In the genomic region with DNA sequence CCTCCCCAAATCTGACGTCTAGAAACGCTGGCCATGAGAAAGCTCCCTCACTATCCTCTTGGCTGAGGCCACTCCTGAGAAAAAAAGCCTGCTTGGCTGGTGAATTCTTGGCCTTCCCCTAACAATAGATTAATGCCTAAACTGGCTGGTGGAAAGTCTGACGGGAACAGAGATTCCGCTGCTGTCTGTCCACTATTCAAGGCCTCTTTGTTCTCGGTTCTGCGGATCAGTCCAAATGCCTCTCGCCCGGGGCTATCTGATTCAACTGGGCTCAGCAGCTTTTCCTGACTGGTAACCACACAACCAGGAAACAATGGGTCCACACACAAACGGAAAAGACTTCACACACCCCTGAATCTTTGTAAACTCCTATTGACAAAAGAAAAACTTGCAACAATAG, we compare ENCODE assay signal across 14 cellular contexts. TPM values are rescaled to one million over a fixed set of nuclear protein-coding genes. Genes with fewer than 3 reads are reported as not detected.
DNase-seq lines count a peak whose midpoint lies in the region; ATAC-seq and TF ChIP-seq lines count a peak whose summit lies in the region.
"Had no signal": no experiment of that assay in that cellular context is flagged by ENCODE, and none has a peak within 500 bp of the region (broad histone marks: within the 10 kb centered on the region; RNA-seq: fewer than 3 reads in every experiment).

No MANE protein-coding gene starts in this region.

- H3K27me3 Mint-ChIP-seq in stimulated activated naive CD8-positive, alpha-beta T cell treated with anti-CD3 and anti-CD28 coated beads, Interleukin-15, amount 100 ng/mL, for 72 hours: peaks cover 17% of the 10 kb centered on the region
- H3K27me3 Mint-ChIP-seq in activated naive CD8-positive, alpha-beta T cell treated with anti-CD3 and anti-CD28 coated beads, Interleukin-2, amount 50 U/mL, for 24 hours: peaks cover 3% of the 10 kb centered on the region
- H3K27me3 Mint-ChIP-seq: dendritic cell treated with granulocyte-macrophage colony-stimulating factor and Interleukin-4, amounts not matched to agents 40 ng/mL and 50 ng/mL, for 4 days had no signal

- no peak overlapping the region for H3K23ac ChIP-seq in trophoblast cell (ENCODE audit: low read length)

- H3K18ac ChIP-seq in trophoblast cell (ENCODE audit: low read length): no peak overlapping the region

- H3K79me1 ChIP-seq in trophoblast cell (ENCODE audit: low read length): peaks cover 5% of the 10 kb centered on the region

- ATAC-seq in body of pancreas (peak; percentile 70), GM18498 (IDR thresholded peaks at IDR 0.05; ENCODE audit: unreplicated experiment) (no peak)
- no peak for ATAC-seq in stimulated activated naive CD8-positive, alpha-beta T cell treated with anti-CD3 and anti-CD28 coated beads, Interleukin-15, amount 100 ng/mL, for 72 hours
- ATAC-seq in activated naive CD8-positive, alpha-beta T cell treated with anti-CD3 and anti-CD28 coated beads, Interleukin-2, amount 50 U/mL, for 24 hours: no peak
- ATAC-seq: left colon had no signal

- H3K14ac ChIP-seq in trophoblast cell (ENCODE audit: low read length): no peak overlapping the region

- no peak overlapping the region for H3K4ac ChIP-seq in trophoblast cell (ENCODE audit: low read depth, low read length)

- H4K12ac ChIP-seq in trophoblast cell (ENCODE audit: low read depth, low read length): no peak overlapping the region

- intact Hi-C loops in body of pancreas (cut with DNase I) (no loop called here), left ventricle myocardium inferior (cut with micrococcal nuclease) (no loop called here)

- no peaks in the 10 kb centered on the region for H3K9me3 ChIP-seq in BLaER1
- H3K9me3 ChIP-seq in body of pancreas: no peaks in the 10 kb centered on the region
- no peaks in the 10 kb centered on the region for H3K9me3 ChIP-seq in left ventricle myocardium inferior (replicated peaks)
- peaks cover 3% of the 10 kb centered on the region for H3K9me3 ChIP-seq in trophoblast cell (ENCODE audit: insufficient read depth, low read depth, low read length)

- H2BK120ac ChIP-seq in trophoblast cell (ENCODE audit: insufficient read depth, low read length, poor library complexity): no peak overlapping the region

- H3K9ac ChIP-seq in BLaER1 (peak overlapping the region; percentile 80), trophoblast cell (ENCODE audit: low read length) (no peak overlapping the region)
- H3K9ac ChIP-seq: KMS-11 had no signal

- no peak overlapping the region for H2AFZ ChIP-seq in trophoblast cell (ENCODE audit: insufficient read depth, low read length, poor library complexity)

- 43 to 71% methylated on average over 9 of the region's 9 CpGs for WGBS in body of pancreas, 2 donors
- WGBS in trophoblast cell (ENCODE audit: extremely low coverage, insufficient coverage, insufficient read length): no CpG with 5 or more reads among the region's 9 CpGs

- H3K4me2 ChIP-seq in BLaER1 (peak overlapping the region; percentile 100), trophoblast cell (ENCODE audit: low read length) (peak overlapping the region; percentile 21)
- H3K4me2 ChIP-seq: KMS-11 had no signal

- H2BK5ac ChIP-seq in trophoblast cell (ENCODE audit: low read depth, low read length, poor library complexity): no peak overlapping the region

- H3K4me1 Mint-ChIP-seq in stimulated activated naive CD8-positive, alpha-beta T cell treated with anti-CD3 and anti-CD28 coated beads, Interleukin-15, amount 100 ng/mL, for 72 hours: no peaks in the 10 kb centered on the region
- no peaks in the 10 kb centered on the region for H3K4me1 Mint-ChIP-seq in activated naive CD8-positive, alpha-beta T cell treated with anti-CD3 and anti-CD28 coated beads, Interleukin-2, amount 50 U/mL, for 24 hours

- H4K20me1 ChIP-seq in BLaER1: peaks cover 96% of the 10 kb centered on the region

- H3K27ac Mint-ChIP-seq in stimulated activated naive CD8-positive, alpha-beta T cell treated with anti-CD3 and anti-CD28 coated beads, Interleukin-15, amount 100 ng/mL, for 72 hours: no peak overlapping the region
- no peak overlapping the region for H3K27ac Mint-ChIP-seq in activated naive CD8-positive, alpha-beta T cell treated with anti-CD3 and anti-CD28 coated beads, Interleukin-2, amount 50 U/mL, for 24 hours
- H3K27ac Mint-ChIP-seq: activated T-cell treated with anti-CD3 and anti-CD28 coated beads, Interleukin-2, amount 50 U/mL, for 24 hours; dendritic cell treated with granulocyte-macrophage colony-stimulating factor and Interleukin-4, amounts not matched to agents 40 ng/mL and 50 ng/mL, for 4 days had no signal

- H3K9me3 Mint-ChIP-seq in stimulated activated naive CD8-positive, alpha-beta T cell treated with anti-CD3 and anti-CD28 coated beads, Interleukin-15, amount 100 ng/mL, for 72 hours: peaks cover 9 to 11% of the 10 kb centered on the region in 2 donors
- H3K9me3 Mint-ChIP-seq in activated naive CD8-positive, alpha-beta T cell treated with anti-CD3 and anti-CD28 coated beads, Interleukin-2, amount 50 U/mL, for 24 hours: peaks cover 8% of the 10 kb centered on the region
- H3K9me3 Mint-ChIP-seq: activated T-cell treated with anti-CD3 and anti-CD28 coated beads, Interleukin-2, amount 50 U/mL, for 24 hours had no signal

- H3K4me3 ChIP-seq in BLaER1: peak overlapping the region; percentile 18; the same call in 1 of the 2 replicates
- H3K4me3 ChIP-seq in body of pancreas: no peak overlapping the region
- no peak overlapping the region for H3K4me3 ChIP-seq in left ventricle myocardium inferior
- no peak overlapping the region for H3K4me3 ChIP-seq in trophoblast cell (ENCODE audit: low read depth, low read length)

- H3K27me3 ChIP-seq in BLaER1 (no peaks in the 10 kb centered on the region), body of pancreas (no peaks in the 10 kb centered on the region), left ventricle myocardium inferior (ENCODE audit: low read depth) (no peaks in the 10 kb centered on the region), trophoblast cell (ENCODE audit: insufficient read depth, low read length) (no peaks in the 10 kb centered on the region)

- TF ChIP-seq POLR2A in body of pancreas (IDR thresholded peaks at IDR 0.05): no peak

- no peak for TF ChIP-seq CTCF in body of pancreas (IDR thresholded peaks at IDR 0.05)
- no peak for TF ChIP-seq CTCF in left ventricle myocardium inferior (IDR thresholded peaks at IDR 0.05; ENCODE audit: borderline replicate concordance)

- H3K36me3 ChIP-seq in BLaER1: peaks cover 6% of the 10 kb centered on the region; the same call in 1 of the 2 replicates
- H3K36me3 ChIP-seq in body of pancreas (replicated peaks in 1 of 2; ENCODE audit: insufficient read depth in 1 of 2, low read depth in 2 of 2): no peaks in the 10 kb centered on the region
- H3K36me3 ChIP-seq in left ventricle myocardium inferior: no peaks in the 10 kb centered on the region
- peaks cover 0 to 4% of the 10 kb centered on the region in 2 experiments for H3K36me3 ChIP-seq in trophoblast cell (ENCODE audit: control insufficient read depth in 1 of 2, insufficient read depth in 2 of 2, low read length in 2 of 2)

- H4K91ac ChIP-seq in trophoblast cell (ENCODE audit: low read depth, low read length): no peak overlapping the region

- H2AK5ac ChIP-seq in trophoblast cell (ENCODE audit: low read length): no peak overlapping the region

- H3K4me1 ChIP-seq in BLaER1: peaks cover 98% of the 10 kb centered on the region
- peaks cover 5% of the 10 kb centered on the region for H3K4me1 ChIP-seq in body of pancreas
- H3K4me1 ChIP-seq in left ventricle myocardium inferior: peaks cover 81% of the 10 kb centered on the region
- peaks cover 13 to 24% of the 10 kb centered on the region in 2 experiments for H3K4me1 ChIP-seq in trophoblast cell (ENCODE audit: control insufficient read depth in 1 of 2, insufficient read depth in 2 of 2, low read length in 2 of 2)

- H4K8ac ChIP-seq in trophoblast cell (ENCODE audit: low read depth, low read length): no peak overlapping the region

- H3K79me2 ChIP-seq in trophoblast cell (ENCODE audit: control insufficient read depth, insufficient read depth, low read length, poor library complexity): peaks cover 8% of the 10 kb centered on the region

- no peak overlapping the region for H2BK12ac ChIP-seq in trophoblast cell (ENCODE audit: low read length)

- DNase-seq in body of pancreas (peak; percentile 37 to 74 (median 56)), left ventricle myocardium inferior (no peak), trophoblast cell (no peak), NCI-H2081 (lab: John Stamatoyannopoulos, UW) (no peak)
- DNase-seq in stimulated activated naive CD8-positive, alpha-beta T cell treated with anti-CD3 and anti-CD28 coated beads, Interleukin-15, amount 100 ng/mL, for 72 hours: no peak
- no peak for DNase-seq in activated naive CD8-positive, alpha-beta T cell treated with anti-CD3 and anti-CD28 coated beads, Interleukin-2, amount 50 U/mL, for 24 hours
- DNase-seq: activated T-cell treated with anti-CD3 and anti-CD28 coated beads, Interleukin-2, amount 50 U/mL, for 24 hours; left colon; NCI-H510A treated with DMSO at 0.1 percent for 48 hours; stimulated activated CD4-positive, alpha-beta T cell treated with anti-CD3 and anti-CD28 coated beads, Interleukin-4, amount 100 ng/mL, for 1 hour had no signal

- no peaks in the 10 kb centered on the region for H3K36me3 Mint-ChIP-seq in activated naive CD8-positive, alpha-beta T cell treated with anti-CD3 and anti-CD28 coated beads, Interleukin-2, amount 50 U/mL, for 24 hours (ENCODE audit: low read depth)

- H3K4me3 Mint-ChIP-seq in stimulated activated naive CD8-positive, alpha-beta T cell treated with anti-CD3 and anti-CD28 coated beads, Interleukin-15, amount 100 ng/mL, for 72 hours: no peak overlapping the region
- H3K4me3 Mint-ChIP-seq in activated naive CD8-positive, alpha-beta T cell treated with anti-CD3 and anti-CD28 coated beads, Interleukin-2, amount 50 U/mL, for 24 hours: no peak overlapping the region
- H3K4me3 Mint-ChIP-seq: activated T-cell treated with anti-CD3 and anti-CD28 coated beads, Interleukin-2, amount 50 U/mL, for 24 hours; dendritic cell treated with granulocyte-macrophage colony-stimulating factor and Interleukin-4, amounts not matched to agents 40 ng/mL and 50 ng/mL, for 4 days had no signal

- H3K27ac ChIP-seq in BLaER1 (peak overlapping the region; percentile 86), body of pancreas (peak overlapping the region; percentile 28 to 71 (median 64)), left ventricle myocardium inferior (replicated peaks) (peak overlapping the region; percentile 79), trophoblast cell (ENCODE audit: low read depth, low read length) (peak overlapping the region; percentile 69)
- H3K27ac ChIP-seq: KMS-11 had no signal

RNA-seq across cellular contexts. Expression of gene PXDN, which starts 27.2 kb away (rescaled TPM):
- total RNA-seq in body of pancreas (10 to 100 TPM in 1 of 2 donors, 1 to 10 TPM in 1; 7.0 to 41.9 TPM), left ventricle myocardium inferior (15.7 TPM)
- 194 and 203 TPM in 2 replicates for polyA plus RNA-seq in trophoblast cell (2013)

Comparison
In these comparisons a context has a peak if more than half of its experiments do, and no peak if none do; other contexts are left out.
1. DNase-seq: peak in body of pancreas (4 of 4); none in left ventricle myocardium inferior (single experiment), trophoblast cell (0 of 2), stimulated activated naive CD8-positive, alpha-beta T cell treated with anti-CD3 and anti-CD28 coated beads, Interleukin-15, amount 100 ng/mL, for 72 hours (0 of 2), activated naive CD8-positive, alpha-beta T cell treated with anti-CD3 and anti-CD28 coated beads, Interleukin-2, amount 50 U/mL, for 24 hours (single experiment) and NCI-H2081 (0 of 2).
2. Peak in every context shown above with its lines, with median percentiles within 50 percentile points of each other: H3K27ac ChIP-seq.